ENCODE assay signal across 27 cellular contexts in the genomic region with DNA sequence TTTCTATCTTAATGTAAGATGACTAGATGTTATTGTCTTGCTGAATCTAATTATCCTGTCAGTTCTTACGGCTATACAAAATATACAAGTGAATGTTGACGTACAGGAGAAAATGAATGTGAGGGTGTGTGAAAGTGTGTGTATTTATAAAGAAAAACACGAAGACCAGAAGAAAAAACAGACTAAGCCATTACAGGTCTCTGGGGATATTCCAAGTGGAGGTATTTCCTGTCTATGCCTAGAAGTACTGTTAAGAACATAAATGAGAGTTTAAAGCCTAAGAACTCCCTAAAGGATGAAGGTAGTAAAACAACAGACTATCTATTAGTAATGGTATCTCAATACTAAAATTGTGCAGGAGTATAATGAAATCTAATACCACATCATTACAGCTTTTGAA.
"Had no signal": no experiment of that assay in that cellular context is flagged by ENCODE, and none has a peak within 500 bp of the region (broad histone marks: within the 10 kb centered on the region; RNA-seq: fewer than 3 reads in every experiment).

No MANE protein-coding gene starts in this region.

- H3K4me3 ChIP-seq: ascending aorta, body of pancreas, MG63, SJSA1 had no signal

- H3K4me3 Mint-ChIP-seq: activated B cell treated with CpG ODN at 0.5 μM for 24 hours; activated CD4-positive, alpha-beta T cell treated with anti-CD3 and anti-CD28 coated beads, Interleukin-2, amount 10 ng/mL, durations not matched to agents 24 days and 14 days; activated CD8-positive, alpha-beta memory T cell treated with anti-CD3 and anti-CD28 coated beads, Interleukin-2, amount 10 ng/mL, durations not matched to agents 7 days and 5 days; activated naive CD8-positive, alpha-beta T cell treated with anti-CD3 and anti-CD28 coated beads, Interleukin-2, amount 50 U/mL, for 24 hours; activated T-cell treated with anti-CD3 and anti-CD28 coated beads, Interleukin-2, amount 50 U/mL, for 24 hours; activated T-helper 1 cell treated with anti-CD3 and anti-CD28 coated beads, Interleukin-12 subunit alpha, Interleukin-12 subunit beta, Interleukin-2, Interleukin-4 antibody, amounts not matched to agents 30 ng/mL and 10 ng/mL and 1 ng/mL, durations not matched to agents 14 hours and 24 hours and 36 hours; T-helper 1 cell treated with Interleukin-12 subunit alpha and Interleukin-12 subunit beta and Interleukin-4 antibody, amounts not matched to agents 30 μg/mL and 1 μg/mL, for 36 hours had no signal

- DNase-seq: activated B cell treated with CpG ODN at 0.5 μM for 24 hours; activated CD4-positive, alpha-beta T cell treated with anti-CD3 and anti-CD28 coated beads for 1 hour; activated CD4-positive, alpha-beta T cell treated with anti-CD3 and anti-CD28 coated beads, Interleukin-2, amount 10 ng/mL, durations not matched to agents 24 days and 14 days; activated CD4-positive, alpha-beta T cell treated with anti-CD3 and anti-CD28 coated beads, Interleukin-2, amount 50 U/mL, for 48 hours; activated CD8-positive, alpha-beta memory T cell treated with anti-CD3 and anti-CD28 coated beads, Interleukin-2, amount 10 ng/mL, durations not matched to agents 7 days and 5 days; activated effector memory CD4-positive, alpha-beta T cell treated with Interleukin-2 at 50 U/mL for 16 hours; activated naive CD4-positive, alpha-beta T cell treated with Interleukin-2 at 50 U/mL for 16 hours; activated naive CD8-positive, alpha-beta T cell treated with anti-CD3 and anti-CD28 coated beads, Interleukin-2, amount 50 U/mL, for 24 hours; activated T-cell treated with anti-CD3 and anti-CD28 coated beads, Interleukin-2, amount 50 U/mL, for 24 hours; amniotic stem cell; body of pancreas; MG63; MV-4-11; NCI-H1092 treated with DMSO at 0.1 percent for 48 hours; NCI-H1417 treated with DMSO at 0.1 percent for 48 hours; NCI-H1694 treated with DMSO at 0.1 percent for 48 hours; NCI-H2029 treated with DMSO at 0.1 percent for 48 hours; NCI-H446; NCI-H524; PC-3; SHP77 had no signal

- H3K27ac Mint-ChIP-seq: activated B cell treated with CpG ODN at 0.5 μM for 24 hours; activated CD4-positive, alpha-beta T cell treated with anti-CD3 and anti-CD28 coated beads, Interleukin-2, amount 10 ng/mL, durations not matched to agents 24 days and 14 days; activated CD8-positive, alpha-beta memory T cell treated with anti-CD3 and anti-CD28 coated beads, Interleukin-2, amount 10 ng/mL, durations not matched to agents 7 days and 5 days; activated naive CD4-positive, alpha-beta T cell treated with anti-CD3 and anti-CD28 coated beads, Interleukin-2, amount 50 U/mL, for 72 hours; activated naive CD8-positive, alpha-beta T cell treated with anti-CD3 and anti-CD28 coated beads, Interleukin-2, amount 50 U/mL, for 24 hours; activated T-cell treated with anti-CD3 and anti-CD28 coated beads, Interleukin-2, amount 50 U/mL, for 24 hours; activated T-helper 1 cell treated with anti-CD3 and anti-CD28 coated beads, Interleukin-12 subunit alpha, Interleukin-12 subunit beta, Interleukin-2, Interleukin-4 antibody, amounts not matched to agents 30 ng/mL and 10 ng/mL and 1 ng/mL, durations not matched to agents 14 hours and 24 hours and 36 hours; T-helper 1 cell treated with Interleukin-12 subunit alpha and Interleukin-12 subunit beta and Interleukin-4 antibody, amounts not matched to agents 30 μg/mL and 1 μg/mL, for 36 hours had no signal

- H3K4me1 ChIP-seq: ascending aorta, body of pancreas, SJSA1 had no signal

- H3K9ac ChIP-seq: KMS-11 had no signal

- H3K27me3 ChIP-seq: ascending aorta, body of pancreas, MG63, SJSA1 had no signal

- H3K27me3 Mint-ChIP-seq: activated B cell treated with CpG ODN at 0.5 μM for 24 hours; activated CD4-positive, alpha-beta T cell treated with anti-CD3 and anti-CD28 coated beads, Interleukin-2, amount 10 ng/mL, durations not matched to agents 24 days and 14 days; activated CD8-positive, alpha-beta memory T cell treated with anti-CD3 and anti-CD28 coated beads, Interleukin-2, amount 10 ng/mL, durations not matched to agents 7 days and 5 days; activated naive CD8-positive, alpha-beta T cell treated with anti-CD3 and anti-CD28 coated beads, Interleukin-2, amount 50 U/mL, for 24 hours; activated T-cell treated with anti-CD3 and anti-CD28 coated beads, Interleukin-2, amount 50 U/mL, for 24 hours had no signal

- H3K9me3 ChIP-seq: ascending aorta, body of pancreas, MG63, SJSA1 had no signal

- H3K9me3 Mint-ChIP-seq: activated B cell treated with CpG ODN at 0.5 μM for 24 hours; activated CD4-positive, alpha-beta T cell treated with anti-CD3 and anti-CD28 coated beads, Interleukin-2, amount 10 ng/mL, durations not matched to agents 24 days and 14 days; activated naive CD4-positive, alpha-beta T cell treated with anti-CD3 and anti-CD28 coated beads, Interleukin-2, amount 50 U/mL, for 72 hours; activated naive CD8-positive, alpha-beta T cell treated with anti-CD3 and anti-CD28 coated beads, Interleukin-2, amount 50 U/mL, for 24 hours; activated T-cell treated with anti-CD3 and anti-CD28 coated beads, Interleukin-2, amount 50 U/mL, for 24 hours; activated T-helper 1 cell treated with anti-CD3 and anti-CD28 coated beads, Interleukin-12 subunit alpha, Interleukin-12 subunit beta, Interleukin-2, Interleukin-4 antibody, amounts not matched to agents 30 ng/mL and 10 ng/mL and 1 ng/mL, durations not matched to agents 14 hours and 24 hours and 36 hours; T-helper 1 cell treated with Interleukin-12 subunit alpha and Interleukin-12 subunit beta and Interleukin-4 antibody, amounts not matched to agents 30 μg/mL and 1 μg/mL, for 36 hours had no signal

- H3K27ac ChIP-seq: ascending aorta, body of pancreas, KMS-11, SJSA1 had no signal
